ENCODE assay signal across 29 cellular contexts in the genomic region with DNA sequence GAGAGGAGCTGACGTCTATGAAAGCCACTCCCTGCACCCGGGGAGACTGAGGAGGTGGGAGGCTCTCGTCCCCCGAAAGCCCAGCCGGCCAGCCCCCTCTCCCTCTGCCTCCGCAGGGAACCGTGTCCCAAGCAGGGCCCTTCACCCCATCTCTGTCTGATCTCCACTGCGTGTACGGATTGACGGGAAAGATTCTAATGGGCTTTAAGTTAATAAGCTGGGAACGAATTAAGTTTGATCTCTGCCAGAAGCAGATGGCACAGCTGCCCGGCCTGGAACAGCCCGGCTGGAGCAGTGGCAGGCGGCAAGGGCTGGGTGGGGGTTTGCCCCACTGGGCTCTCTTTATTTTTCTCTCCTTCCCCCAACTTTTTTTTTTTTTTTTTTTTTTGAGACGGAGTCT.
"Had no signal": no experiment of that assay in that cellular context is flagged by ENCODE, and none has a peak within 500 bp of the region (broad histone marks: within the 10 kb centered on the region; RNA-seq: fewer than 3 reads in every experiment).

No MANE protein-coding gene starts in this region.

- H3K4me1 ChIP-seq: right lobe of liver, uterus had no signal

- H3K4me2 ChIP-seq: hepatocyte had no signal

- H2AFZ ChIP-seq: hepatocyte had no signal

- H3K27ac ChIP-seq: body of pancreas, cardiac muscle cell, coronary artery, dorsolateral prefrontal cortex, gastrocnemius medialis, hepatocyte, left ventricle myocardium inferior, ovary, right lobe of liver, skin epidermis, uterus had no signal

- DNase-seq: activated CD4-positive, alpha-beta T cell treated with anti-CD3 and anti-CD28 coated beads for 4 hours; activated CD4-positive, alpha-beta T cell treated with anti-CD3 and anti-CD28 coated beads, Interleukin-2, amount 50 U/mL, for 4 hours; activated effector memory CD4-positive, alpha-beta T cell treated with anti-CD3 and anti-CD28 coated beads, Interleukin-2, amount 50 U/mL, for 16 hours; activated naive CD4-positive, alpha-beta T cell treated with anti-CD3 and anti-CD28 coated beads for 36 hours; activated naive CD8-positive, alpha-beta T cell treated with anti-CD3 and anti-CD28 coated beads for 36 hours; aorta; body of pancreas; cerebellar nuclear complex; dorsolateral prefrontal cortex; effector memory CD4-positive, alpha-beta T cell; erythroblast; gastrocnemius medialis; left ventricle myocardium inferior; mesendoderm; ovary; right lobe of liver; stimulated activated CD4-positive, alpha-beta T cell treated with anti-CD3 and anti-CD28 coated beads, Interleukin-4, amount 100 ng/mL, for 4 hours; stimulated activated CD8-positive, alpha-beta memory T cell treated with anti-CD3 and anti-CD28 coated beads, Interleukin-4, amount 100 ng/mL, for 48 hours; stimulated activated naive CD8-positive, alpha-beta T cell treated with anti-CD3 and anti-CD28 coated beads, Interleukin-15, amount 100 ng/mL, for 72 hours; substantia nigra; uterus had no signal

- H3K9me3 ChIP-seq: adrenal gland, body of pancreas, gastrocnemius medialis, left ventricle myocardium inferior, ovary, right lobe of liver, uterus had no signal

- H3K79me2 ChIP-seq: hepatocyte had no signal

- ATAC-seq: body of pancreas; gastrocnemius medialis; natural killer cell treated with Interleukin-12 subunit alpha and Interleukin-12 subunit beta and Interleukin-15 and Interleukin-18, amount 100 ng/mL, for 72 hours; right lobe of liver; stimulated activated memory B cell treated with anti-CD40 and anti-IgM and Interleukin-4, amounts not matched to agents 10 μg/mL and 1 μg/mL and 100 μg/mL, for 72 hours; stimulated activated naive CD8-positive, alpha-beta T cell treated with anti-CD3 and anti-CD28 coated beads, Interleukin-15, amount 100 ng/mL, for 72 hours had no signal

- H3K4me3 ChIP-seq: adrenal gland, body of pancreas, cardiac muscle cell, coronary artery, dorsolateral prefrontal cortex, gastrocnemius medialis, hepatocyte, left ventricle myocardium inferior, lung, ovary, right lobe of liver, skin epidermis, uterus had no signal

- H3K27me3 ChIP-seq: adrenal gland, body of pancreas, cardiac muscle cell, dorsolateral prefrontal cortex, hepatocyte, ovary, right lobe of liver, uterus had no signal

- H3K36me3 ChIP-seq: adrenal gland, cardiac muscle cell, gastrocnemius medialis, left ventricle myocardium inferior, ovary, right lobe of liver, uterus had no signal
